In genomic region chr13:71699342-71699741, GRCh38 we compare ENCODE assay signal across 22 cellular contexts.
DNase-seq lines count a peak whose midpoint lies in the region; ATAC-seq, FAIRE-seq and TF ChIP-seq lines count a peak whose summit lies in the region.
"Had no signal": no experiment of that assay in that cellular context is flagged by ENCODE, and none has a peak within 500 bp of the region (broad histone marks: within the 10 kb centered on the region; RNA-seq: fewer than 3 reads in every experiment).

No MANE protein-coding gene starts in this region.

- H3K9me3 ChIP-seq in SJCRH30 (replicated peaks) = no peaks in the 10 kb centered on the region
- H3K9me3 ChIP-seq: A549; BE2C; BLaER1 treated with 17β-estradiol and CSF1 and Interleukin-3, amounts not matched to agents 10 nM and 100 nM; HAP-1 had no signal

- no peaks in the 10 kb centered on the region for H3K36me3 ChIP-seq in GM23338 (ENCODE audit: insufficient read depth)
- H3K36me3 ChIP-seq in SJCRH30 = no peaks in the 10 kb centered on the region; the same call in 1 of the 2 replicates
- H3K36me3 ChIP-seq: BE2C; BLaER1 treated with 17β-estradiol and CSF1 and Interleukin-3, amounts not matched to agents 10 nM and 100 nM; HAP-1 had no signal

- H3K27me3 ChIP-seq in GM23338 (ENCODE audit: insufficient read depth) = no peaks in the 10 kb centered on the region
- H3K27me3 ChIP-seq in SJCRH30 = no peaks in the 10 kb centered on the region
- H3K27me3 ChIP-seq: BE2C; BLaER1 treated with 17β-estradiol and CSF1 and Interleukin-3, amounts not matched to agents 10 nM and 100 nM had no signal

- H3K9me3 Mint-ChIP-seq in GM23338 (no peaks in the 10 kb centered on the region), nephron progenitor cell (no peaks in the 10 kb centered on the region)
- H3K9me3 Mint-ChIP-seq: CD4-positive, alpha-beta T cell had no signal

- H3K9me2 ChIP-seq in GM23338 (ENCODE audit: insufficient read depth) = no peaks in the 10 kb centered on the region

- TF ChIP-seq CTCF in GM23338 (conservative IDR thresholded peaks at IDR 0.05; ENCODE audit: low read depth in 2 of 2) (no peak), nephron progenitor cell (IDR thresholded peaks at IDR 0.05) (no peak)

- FAIRE-seq in GM12891 (lab: Jason Lieb, UNC) = no peak
- FAIRE-seq: A549, G401.6, GM19239 had no signal

- ATAC-seq in GM23338 (no peak), left colon (peak; percentile 56)
- ATAC-seq: A549 had no signal

- H3K4me3 Mint-ChIP-seq in GM23338 = no peak overlapping the region
- H3K4me3 Mint-ChIP-seq in nephron progenitor cell = no peak overlapping the region
- H3K4me3 Mint-ChIP-seq: CD14-positive monocyte; CD4-positive, alpha-beta T cell; CD8-positive, alpha-beta memory T cell; HFFc6 had no signal

- no peak overlapping the region for H3K4me3 ChIP-seq in GM23338
- H3K4me3 ChIP-seq in SJCRH30 = no peak overlapping the region
- H3K4me3 ChIP-seq: A549; BLaER1 treated with 17β-estradiol and CSF1 and Interleukin-3, amounts not matched to agents 10 nM and 100 nM; GM23248; HAP-1 had no signal

- H2AFZ ChIP-seq in GM23338 = no peak overlapping the region
- H2AFZ ChIP-seq: GM23248 had no signal

- 0 out of 2 replicates have a peak overlapping the region, but pooled peaks have one; percentile 66 for H3K27ac Mint-ChIP-seq in GM23338
- peak overlapping the region; percentile 55 for H3K27ac Mint-ChIP-seq in nephron progenitor cell
- H3K27ac Mint-ChIP-seq: CD14-positive monocyte; CD8-positive, alpha-beta memory T cell; HFFc6 had no signal

- no peak overlapping the region for H3K27ac ChIP-seq in GM23338 (ENCODE audit: low read depth)
- H3K27ac ChIP-seq in SJCRH30 = no peak overlapping the region
- H3K27ac ChIP-seq: A549; BLaER1 treated with 17β-estradiol and CSF1 and Interleukin-3, amounts not matched to agents 10 nM and 100 nM; GM23248 had no signal

- H3K4me1 ChIP-seq in GM23338 (ENCODE audit: insufficient read depth) (0 out of 2 replicates have a peak, but pooled peaks cover 4% of the 10 kb centered on the region), SJCRH30 (no peaks in the 10 kb centered on the region)
- H3K4me1 ChIP-seq: A549; BE2C; BLaER1 treated with 17β-estradiol and CSF1 and Interleukin-3, amounts not matched to agents 10 nM and 100 nM had no signal

- DNase-seq in GM23338 (ENCODE audit: low spot score) (no peak), left colon (no peak), nephron progenitor cell (no peak), SJCRH30 (no peak), DMS79 (lab: John Stamatoyannopoulos, UW) (no peak), GM12891 (ENCODE audit: insufficient read length, low spot score) (no peak)
- DNase-seq: 8988T; ACHN; AML-193; BE2C; CD4-positive, alpha-beta T cell; CD8-positive, alpha-beta memory T cell; DMS53; DND-41; GM23248; HFFc6 had no signal

- H3K27me3 Mint-ChIP-seq in GM23338 (ENCODE audit: insufficient read depth, low read depth, poor library complexity) (no peaks in the 10 kb centered on the region), nephron progenitor cell (ENCODE audit: low read depth, poor library complexity) (no peaks in the 10 kb centered on the region)
- H3K27me3 Mint-ChIP-seq: CD4-positive, alpha-beta T cell; CD8-positive, alpha-beta memory T cell had no signal

- H3F3A ChIP-seq in GM23338 (replicated peaks; ENCODE audit: low read depth) = no peaks in the 10 kb centered on the region

- no peaks in the 10 kb centered on the region for H3K79me2 ChIP-seq in GM23338 (replicated peaks; ENCODE audit: insufficient read depth)

- no peak overlapping the region for H3K4me2 ChIP-seq in GM23338
- H3K4me2 ChIP-seq: A549; BLaER1 treated with 17β-estradiol and CSF1 and Interleukin-3, amounts not matched to agents 10 nM and 100 nM had no signal

- no peaks in the 10 kb centered on the region for H4K20me1 ChIP-seq in GM23338 (replicated peaks; ENCODE audit: insufficient read depth)
- H4K20me1 ChIP-seq: BLaER1 treated with 17β-estradiol and CSF1 and Interleukin-3, amounts not matched to agents 10 nM and 100 nM had no signal

- TF ChIP-seq POLR2A in GM12891 (IDR thresholded peaks at IDR 0.05; ENCODE audit: low read depth, low read length) = no peak

- intact Hi-C loops in left colon (cut with DNase I, micrococcal nuclease) = no loop called here

- H3K36me3 Mint-ChIP-seq in GM23338 (ENCODE audit: low read depth) = no peaks in the 10 kb centered on the region
- peaks cover 58% of the 10 kb centered on the region for H3K36me3 Mint-ChIP-seq in nephron progenitor cell (ENCODE audit: low read depth)
- H3K36me3 Mint-ChIP-seq: CD14-positive monocyte; CD8-positive, alpha-beta memory T cell had no signal

- H3K4me1 Mint-ChIP-seq in GM23338 = peaks cover 12% of the 10 kb centered on the region
- H3K4me1 Mint-ChIP-seq in nephron progenitor cell = peaks cover 35% of the 10 kb centered on the region
- H3K4me1 Mint-ChIP-seq: CD8-positive, alpha-beta memory T cell had no signal

TF ChIP-seq in GM23338, 12 proteins besides CTCF, POLR2A, EP300 and RAD21:
- no peak for TF ChIP-seq EZH2 (IDR thresholded peaks at IDR 0.05; ENCODE audit: low read depth, unreplicated experiment)
- TF ChIP-seq EZH2phosphoT487 (IDR thresholded peaks at IDR 0.05; ENCODE audit: unreplicated experiment) = no peak
TF ChIP-seq in GM23338: peak in this region for 0.

TF ChIP-seq in GM12891, 5 proteins besides CTCF, POLR2A, EP300 and RAD21:
- no peak for TF ChIP-seq POU2F2 (IDR thresholded peaks at IDR 0.05; ENCODE audit: low read depth, low read length)
- TF ChIP-seq SPI1 (IDR thresholded peaks at IDR 0.05; ENCODE audit: low read depth, low read length) = no peak
- TF ChIP-seq PAX5 (IDR thresholded peaks at IDR 0.05; ENCODE audit: insufficient read depth, low read length, severe bottlenecking) = no peak
- no peak for TF ChIP-seq POLR2AphosphoS5 (IDR thresholded peaks at IDR 0.05; ENCODE audit: low read depth, low read length)
- no peak for TF ChIP-seq TAF1 (IDR thresholded peaks at IDR 0.05; ENCODE audit: low read depth, low read length)
